In genomic region chr7:55377162-55377810, GRCh38 we compare ENCODE assay signal across 2 cellular contexts.
TF ChIP-seq lines count a peak whose summit lies in the region.

No MANE protein-coding gene starts in this region.

TF ChIP-seq in HepG2, 621 proteins besides CTCF, POLR2A, EP300 and RAD21:
- TF ChIP-seq RBM39 (IDR thresholded peaks at IDR 0.05; ENCODE audit: low read depth, low read length, poor library complexity, severe bottlenecking): no peak
- TF ChIP-seq HNRNPK (IDR thresholded peaks at IDR 0.05; ENCODE audit: low read depth, low read length, poor library complexity, severe bottlenecking): peak; percentile 74

TF ChIP-seq in K562, 482 proteins besides CTCF, POLR2A, EP300 and RAD21:
- peak; percentile 52 for TF ChIP-seq HNRNPK (IDR thresholded peaks at IDR 0.05; ENCODE audit: low read depth, low read length, poor library complexity, severe bottlenecking)
- TF ChIP-seq SRSF1 (IDR thresholded peaks at IDR 0.05; ENCODE audit: low read depth, low read length): no peak
- no peak for TF ChIP-seq PTTG1 (tag; IDR thresholded peaks at IDR 0.05; ENCODE audit: low read depth)
- no peak for TF ChIP-seq CBFA2T2 (conservative IDR thresholded peaks at IDR 0.05)
